Comparison of ENCODE assay signal across 17 cellular contexts in the genomic region with DNA sequence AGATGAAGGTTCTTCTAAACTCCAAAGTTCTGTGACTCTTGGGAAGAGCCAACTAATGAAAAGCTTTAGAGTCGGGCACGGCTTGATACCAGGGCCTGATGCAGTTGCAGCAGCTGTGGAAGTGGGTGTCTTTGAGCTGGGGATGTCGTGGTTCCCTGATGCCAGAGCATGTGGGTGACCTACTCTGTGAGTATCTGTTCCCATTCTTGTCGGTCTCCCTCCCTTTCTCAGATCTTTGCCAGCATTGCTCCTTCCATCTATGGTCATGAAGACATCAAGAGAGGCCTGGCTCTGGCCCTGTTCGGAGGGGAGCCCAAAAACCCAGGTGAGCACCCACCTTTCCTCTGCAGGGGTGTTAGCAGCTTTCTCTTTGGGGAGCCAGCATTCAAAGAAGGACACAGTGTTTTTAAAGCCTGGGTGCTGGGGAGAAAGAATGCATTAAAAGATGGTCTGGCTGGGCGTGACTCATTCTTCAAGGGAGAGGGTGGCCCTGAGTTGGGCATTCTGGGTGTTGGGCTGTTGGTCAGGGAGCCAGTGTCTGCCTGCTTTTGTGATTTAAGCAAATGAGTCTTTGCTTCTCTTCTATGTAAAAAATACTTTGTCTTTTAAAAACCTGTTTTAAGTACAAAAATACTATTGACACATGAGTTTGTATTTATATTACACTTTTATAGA. TPM values are rescaled to one million over a fixed set of nuclear protein-coding genes. Genes with fewer than 3 reads are reported as not detected.
A peak's percentile ranks its signal among the peaks of the same experiment; 100 is the strongest.
DNase-seq lines count a peak whose midpoint lies in the region; ATAC-seq, FAIRE-seq and TF ChIP-seq lines count a peak whose summit lies in the region.
"Had no signal": no experiment of that assay in that cellular context is flagged by ENCODE, and none has a peak within 500 bp of the region (broad histone marks: within the 10 kb centered on the region; RNA-seq: fewer than 3 reads in every experiment).

No MANE protein-coding gene starts in this region.

- peaks cover 0 to under 1% (median 0%) of the 10 kb centered on the region in 3 donors for H3K27me3 Mint-ChIP-seq in immature natural killer cell (ENCODE audit: low read depth in 3 of 3)
- H3K27me3 Mint-ChIP-seq: CD4-positive, alpha-beta T cell had no signal

- no peak overlapping the region for H3K4me3 Mint-ChIP-seq in immature natural killer cell
- H3K4me3 Mint-ChIP-seq: CD4-positive, alpha-beta T cell had no signal

- H3K4me1 ChIP-seq in kidney (ENCODE audit: control insufficient read depth in 1 of 2, insufficient read depth in 1 of 2, low read depth in 1 of 2, low read length in 2 of 2): no peaks in the 10 kb centered on the region

- no peak overlapping the region for H3K9ac ChIP-seq in kidney (ENCODE audit: low read length in 2 of 2)

- no peak for FAIRE-seq in kidney (lab: Jason Lieb, UNC)
- FAIRE-seq: RCC 7860 had no signal

- no peak for TF ChIP-seq CTCF in kidney (IDR thresholded peaks at IDR 0.05; ENCODE audit: borderline replicate concordance, extremely low read depth, insufficient read depth)

- H3K9me3 Mint-ChIP-seq in immature natural killer cell: no peaks in the 10 kb centered on the region
- H3K9me3 Mint-ChIP-seq: CD4-positive, alpha-beta T cell had no signal

- intact Hi-C loops in cardiac septum (cut with DNase I): no loop called here
- intact Hi-C loops in left ventricle myocardium superior (cut with micrococcal nuclease): no loop called here
- intact Hi-C loops in kidney (cut with DNase I): no loop called here

- no peak overlapping the region for H3K27ac ChIP-seq in kidney (ENCODE audit: low read depth in 2 of 2, low read length in 2 of 2)

- H3K4me3 ChIP-seq in kidney (ENCODE audit: low read length in 2 of 2): no peak overlapping the region

- ATAC-seq in left ventricle myocardium superior (no peak), HG02981 (IDR thresholded peaks at IDR 0.05; ENCODE audit: unreplicated experiment) (no peak)

- no peak overlapping the region for H3K27ac Mint-ChIP-seq in immature natural killer cell
- H3K27ac Mint-ChIP-seq: CD4-positive, alpha-beta T cell had no signal

- no peaks in the 10 kb centered on the region for H3K9me3 ChIP-seq in kidney (ENCODE audit: control insufficient read depth in 1 of 2, low read length in 2 of 2)

- no peaks in the 10 kb centered on the region for H3K4me1 Mint-ChIP-seq in immature natural killer cell

- peaks cover 0 to 6% of the 10 kb centered on the region in 2 donors for H3K36me3 ChIP-seq in kidney (ENCODE audit: control insufficient read depth in 1 of 2, insufficient read depth in 2 of 2, low read length in 2 of 2)

- peaks cover 30 to 45% (median 36%) of the 10 kb centered on the region in 3 donors for H3K36me3 Mint-ChIP-seq in immature natural killer cell

- DNase-seq in cardiac septum (ENCODE audit: low spot score) (peak; percentile 22), left ventricle myocardium superior (no peak), M059J (ENCODE audit: low read depth) (peak; percentile 52), kidney (peak; percentile 7), cerebellum (ENCODE audit: low spot score) (no peak), immature natural killer cell (no peak)
- no peak for DNase-seq in effector CD4-positive, alpha-beta T cell
- DNase-seq: CD4-positive, alpha-beta T cell; DMS79; GF-D8; Karpas-422; NCI-H1417 treated with DMSO at 0.1 percent for 48 hours; NCI-H2029; NCI-H510A; SHP77 treated with DMSO at 0.1 percent for 48 hours had no signal

RNA-seq across cellular contexts. Expression of a gene that starts 13.2 kb away (rescaled TPM):
- total RNA-seq in cardiac septum (2.2 TPM), left ventricle myocardium superior (1.5 TPM), kidney (7.4 TPM), cerebellum (95.3 TPM)
- total RNA-seq in M059J (2014; rRNA removed; shearing (Covaris generic)): 18.6 and 19.9 TPM in 2 replicates
- polyA plus RNA-seq in kidney (ENCODE audit: insufficient read depth, low read depth, low replicate concordance) (10.5 TPM), immature natural killer cell (1 to 10 TPM; 1.9 to 4.9 (median 3.2) TPM)

RNA-seq across cellular contexts. Expression of a gene that starts 17.6 kb away (rescaled TPM):
- 5.5 TPM for total RNA-seq in cardiac septum
- total RNA-seq in left ventricle myocardium superior: 8.7 TPM
- total RNA-seq in M059J (2014; rRNA removed; shearing (Covaris generic)): 87.2 and 157 TPM in 2 replicates
- total RNA-seq in kidney: 8.8 TPM
- 3.3 TPM for polyA plus RNA-seq in kidney (ENCODE audit: insufficient read depth, low read depth, low replicate concordance)
- total RNA-seq in cerebellum: 36.2 TPM
- polyA plus RNA-seq in immature natural killer cell: 10 to 100 TPM; 14.9 to 24.8 (median 19.5) TPM

RNA-seq across cellular contexts. Expression of a gene that starts 25.2 kb away (rescaled TPM):
- 17.3 TPM for total RNA-seq in cardiac septum
- total RNA-seq in left ventricle myocardium superior: 22.8 TPM
- total RNA-seq in M059J (2014; rRNA removed; shearing (Covaris generic)): 56.6 and 60.1 TPM in 2 replicates
- 36.4 TPM for total RNA-seq in kidney
- polyA plus RNA-seq in kidney (ENCODE audit: insufficient read depth, low read depth, low replicate concordance): 35.4 TPM
- 12.5 TPM for total RNA-seq in cerebellum
- 10 to 100 TPM; 20.8 to 36.0 (median 31.5) TPM for polyA plus RNA-seq in immature natural killer cell

RNA-seq across cellular contexts. Expression of a gene that starts 57.0 kb away (rescaled TPM):
- total RNA-seq in cardiac septum: 25.5 TPM
- 34.2 TPM for total RNA-seq in left ventricle myocardium superior
- total RNA-seq in M059J (2014; rRNA removed; shearing (Covaris generic)): 0.52 and 2.1 TPM in 2 replicates
- 29.2 TPM for total RNA-seq in kidney
- 43.2 TPM for polyA plus RNA-seq in kidney (ENCODE audit: insufficient read depth, low read depth, low replicate concordance)
- total RNA-seq in cerebellum: 4.9 TPM
- 100 to 1,000 TPM in 1 of 3 donors, 10 to 100 TPM in 2; 71.9 to 141 (median 83.7) TPM for polyA plus RNA-seq in immature natural killer cell

Comparison
In these comparisons a context has a peak if more than half of its experiments do, and no peak if none do; other contexts are left out.
1. DNase-seq: peak in cardiac septum (single experiment), M059J (single experiment) and kidney (single experiment); none in left ventricle myocardium superior (single experiment), cerebellum (single experiment), immature natural killer cell (0 of 3) and effector CD4-positive, alpha-beta T cell (single experiment).